ENCODE assay signal across 2 cellular contexts in the genomic region with DNA sequence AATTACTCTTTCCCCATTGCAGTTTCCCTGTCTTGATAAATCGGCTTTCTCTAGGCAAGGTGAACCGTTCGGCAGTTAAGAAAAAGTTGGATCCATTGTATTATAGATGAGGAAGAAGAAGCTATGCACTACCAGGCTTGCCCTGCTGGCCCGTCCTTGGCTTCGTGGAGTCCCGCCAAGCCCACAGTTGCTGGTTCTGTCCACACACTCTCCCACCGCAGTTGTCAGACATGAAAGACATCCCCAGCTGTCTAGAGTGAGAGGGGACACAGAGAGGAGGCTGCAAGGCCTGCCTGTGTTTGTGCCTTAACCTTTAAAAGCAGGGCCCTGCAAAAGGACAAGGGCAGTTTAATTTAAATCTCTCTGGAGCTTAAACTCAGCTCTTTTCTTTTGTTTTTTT.
TF ChIP-seq lines count a peak whose summit lies in the region.

No MANE protein-coding gene starts in this region.

TF ChIP-seq in GM23338, 12 proteins besides CTCF, POLR2A, EP300 and RAD21:
- no peak for TF ChIP-seq STAT1 (IDR thresholded peaks at IDR 0.05; ENCODE audit: unreplicated experiment)
- TF ChIP-seq ZNF114 (CRISPR knock-in tag; IDR thresholded peaks at IDR 0.05): no peak
- no peak for TF ChIP-seq EZH2 (IDR thresholded peaks at IDR 0.05; ENCODE audit: low read depth, unreplicated experiment)
- no peak for TF ChIP-seq ZNF331 (CRISPR knock-in tag; IDR thresholded peaks at IDR 0.05; ENCODE audit: low read depth)
- TF ChIP-seq POLR2AphosphoS5 (IDR thresholded peaks at IDR 0.05; ENCODE audit: low read depth): no peak
- TF ChIP-seq, protein P1, sequence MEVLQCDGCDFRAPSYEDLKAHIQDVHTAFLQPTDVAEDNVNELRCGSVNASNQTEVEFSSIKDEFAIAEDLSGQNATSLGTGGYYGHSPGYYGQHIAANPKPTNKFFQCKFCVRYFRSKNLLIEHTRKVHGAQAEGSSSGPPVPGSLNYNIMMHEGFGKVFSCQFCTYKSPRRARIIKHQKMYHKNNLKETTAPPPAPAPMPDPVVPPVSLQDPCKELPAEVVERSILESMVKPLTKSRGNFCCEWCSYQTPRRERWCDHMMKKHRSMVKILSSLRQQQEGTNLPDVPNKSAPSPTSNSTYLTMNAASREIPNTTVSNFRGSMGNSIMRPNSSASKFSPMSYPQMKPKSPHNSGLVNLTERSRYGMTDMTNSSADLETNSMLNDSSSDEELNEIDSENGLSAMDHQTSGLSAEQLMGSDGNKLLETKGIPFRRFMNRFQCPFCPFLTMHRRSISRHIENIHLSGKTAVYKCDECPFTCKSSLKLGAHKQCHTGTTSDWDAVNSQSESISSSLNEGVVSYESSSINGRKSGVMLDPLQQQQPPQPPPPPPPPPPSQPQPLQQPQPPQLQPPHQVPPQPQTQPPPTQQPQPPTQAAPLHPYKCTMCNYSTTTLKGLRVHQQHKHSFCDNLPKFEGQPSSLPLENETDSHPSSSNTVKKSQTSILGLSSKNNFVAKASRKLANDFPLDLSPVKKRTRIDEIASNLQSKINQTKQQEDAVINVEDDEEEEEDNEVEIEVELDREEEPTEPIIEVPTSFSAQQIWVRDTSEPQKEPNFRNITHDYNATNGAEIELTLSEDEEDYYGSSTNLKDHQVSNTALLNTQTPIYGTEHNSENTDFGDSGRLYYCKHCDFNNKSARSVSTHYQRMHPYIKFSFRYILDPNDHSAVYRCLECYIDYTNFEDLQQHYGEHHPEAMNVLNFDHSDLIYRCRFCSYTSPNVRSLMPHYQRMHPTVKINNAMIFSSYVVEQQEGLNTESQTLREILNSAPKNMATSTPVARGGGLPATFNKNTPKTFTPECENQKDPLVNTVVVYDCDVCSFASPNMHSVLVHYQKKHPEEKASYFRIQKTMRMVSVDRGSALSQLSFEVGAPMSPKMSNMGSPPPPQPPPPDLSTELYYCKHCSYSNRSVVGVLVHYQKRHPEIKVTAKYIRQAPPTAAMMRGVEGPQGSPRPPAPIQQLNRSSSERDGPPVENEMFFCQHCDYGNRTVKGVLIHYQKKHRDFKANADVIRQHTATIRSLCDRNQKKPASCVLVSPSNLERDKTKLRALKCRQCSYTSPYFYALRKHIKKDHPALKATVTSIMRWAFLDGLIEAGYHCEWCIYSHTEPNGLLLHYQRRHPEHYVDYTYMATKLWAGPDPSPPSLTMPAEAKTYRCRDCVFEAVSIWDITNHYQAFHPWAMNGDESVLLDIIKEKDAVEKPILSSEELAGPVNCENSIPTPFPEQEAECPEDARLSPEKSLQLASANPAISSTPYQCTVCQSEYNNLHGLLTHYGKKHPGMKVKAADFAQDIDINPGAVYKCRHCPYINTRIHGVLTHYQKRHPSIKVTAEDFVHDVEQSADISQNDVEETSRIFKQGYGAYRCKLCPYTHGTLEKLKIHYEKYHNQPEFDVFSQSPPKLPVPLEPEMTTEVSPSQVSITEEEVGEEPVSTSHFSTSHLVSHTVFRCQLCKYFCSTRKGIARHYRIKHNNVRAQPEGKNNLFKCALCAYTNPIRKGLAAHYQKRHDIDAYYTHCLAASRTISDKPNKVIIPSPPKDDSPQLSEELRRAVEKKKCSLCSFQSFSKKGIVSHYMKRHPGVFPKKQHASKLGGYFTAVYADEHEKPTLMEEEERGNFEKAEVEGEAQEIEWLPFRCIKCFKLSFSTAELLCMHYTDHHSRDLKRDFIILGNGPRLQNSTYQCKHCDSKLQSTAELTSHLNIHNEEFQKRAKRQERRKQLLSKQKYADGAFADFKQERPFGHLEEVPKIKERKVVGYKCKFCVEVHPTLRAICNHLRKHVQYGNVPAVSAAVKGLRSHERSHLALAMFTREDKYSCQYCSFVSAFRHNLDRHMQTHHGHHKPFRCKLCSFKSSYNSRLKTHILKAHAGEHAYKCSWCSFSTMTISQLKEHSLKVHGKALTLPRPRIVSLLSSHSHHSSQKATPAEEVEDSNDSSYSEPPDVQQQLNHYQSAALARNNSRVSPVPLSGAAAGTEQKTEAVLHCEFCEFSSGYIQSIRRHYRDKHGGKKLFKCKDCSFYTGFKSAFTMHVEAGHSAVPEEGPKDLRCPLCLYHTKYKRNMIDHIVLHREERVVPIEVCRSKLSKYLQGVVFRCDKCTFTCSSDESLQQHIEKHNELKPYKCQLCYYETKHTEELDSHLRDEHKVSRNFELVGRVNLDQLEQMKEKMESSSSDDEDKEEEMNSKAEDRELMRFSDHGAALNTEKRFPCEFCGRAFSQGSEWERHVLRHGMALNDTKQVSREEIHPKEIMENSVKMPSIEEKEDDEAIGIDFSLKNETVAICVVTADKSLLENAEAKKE (CRISPR knock-in tag; IDR thresholded peaks at IDR 0.05): no peak
- TF ChIP-seq NANOG (IDR thresholded peaks at IDR 0.05; ENCODE audit: borderline replicate concordance): no peak
- no peak for TF ChIP-seq CREB1 (CRISPR knock-in tag; IDR thresholded peaks at IDR 0.05; ENCODE audit: low read depth)
- TF ChIP-seq JUNB (IDR thresholded peaks at IDR 0.05; ENCODE audit: unreplicated experiment): no peak

TF ChIP-seq in GM12878, 131 proteins besides CTCF, POLR2A, EP300 and RAD21:
- TF ChIP-seq, protein P2, sequence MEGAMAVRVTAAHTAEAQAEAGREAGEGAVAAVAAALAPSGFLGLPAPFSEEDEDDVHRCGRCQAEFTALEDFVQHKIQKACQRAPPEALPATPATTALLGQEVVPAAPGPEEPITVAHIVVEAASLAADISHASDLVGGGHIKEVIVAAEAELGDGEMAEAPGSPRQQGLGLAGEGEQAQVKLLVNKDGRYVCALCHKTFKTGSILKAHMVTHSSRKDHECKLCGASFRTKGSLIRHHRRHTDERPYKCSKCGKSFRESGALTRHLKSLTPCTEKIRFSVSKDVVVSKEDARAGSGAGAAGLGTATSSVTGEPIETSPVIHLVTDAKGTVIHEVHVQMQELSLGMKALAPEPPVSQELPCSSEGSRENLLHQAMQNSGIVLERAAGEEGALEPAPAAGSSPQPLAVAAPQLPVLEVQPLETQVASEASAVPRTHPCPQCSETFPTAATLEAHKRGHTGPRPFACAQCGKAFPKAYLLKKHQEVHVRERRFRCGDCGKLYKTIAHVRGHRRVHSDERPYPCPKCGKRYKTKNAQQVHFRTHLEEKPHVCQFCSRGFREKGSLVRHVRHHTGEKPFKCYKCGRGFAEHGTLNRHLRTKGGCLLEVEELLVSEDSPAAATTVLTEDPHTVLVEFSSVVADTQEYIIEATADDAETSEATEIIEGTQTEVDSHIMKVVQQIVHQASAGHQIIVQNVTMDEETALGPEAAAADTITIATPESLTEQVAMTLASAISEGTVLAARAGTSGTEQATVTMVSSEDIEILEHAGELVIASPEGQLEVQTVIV (IDR thresholded peaks at IDR 0.05; ENCODE audit: borderline replicate concordance, partially characterized antibody): no peak
- TF ChIP-seq BACH1 (IDR thresholded peaks at IDR 0.05; ENCODE audit: borderline replicate concordance) (no peak), NFIC (IDR thresholded peaks at IDR 0.05; ENCODE audit: low read depth, low read length) (no peak), SMAD1 (IDR thresholded peaks at IDR 0.05; ENCODE audit: low read depth, partially characterized antibody) (no peak), HDAC2 (IDR thresholded peaks at IDR 0.05) (no peak)
- TF ChIP-seq, protein P3, sequence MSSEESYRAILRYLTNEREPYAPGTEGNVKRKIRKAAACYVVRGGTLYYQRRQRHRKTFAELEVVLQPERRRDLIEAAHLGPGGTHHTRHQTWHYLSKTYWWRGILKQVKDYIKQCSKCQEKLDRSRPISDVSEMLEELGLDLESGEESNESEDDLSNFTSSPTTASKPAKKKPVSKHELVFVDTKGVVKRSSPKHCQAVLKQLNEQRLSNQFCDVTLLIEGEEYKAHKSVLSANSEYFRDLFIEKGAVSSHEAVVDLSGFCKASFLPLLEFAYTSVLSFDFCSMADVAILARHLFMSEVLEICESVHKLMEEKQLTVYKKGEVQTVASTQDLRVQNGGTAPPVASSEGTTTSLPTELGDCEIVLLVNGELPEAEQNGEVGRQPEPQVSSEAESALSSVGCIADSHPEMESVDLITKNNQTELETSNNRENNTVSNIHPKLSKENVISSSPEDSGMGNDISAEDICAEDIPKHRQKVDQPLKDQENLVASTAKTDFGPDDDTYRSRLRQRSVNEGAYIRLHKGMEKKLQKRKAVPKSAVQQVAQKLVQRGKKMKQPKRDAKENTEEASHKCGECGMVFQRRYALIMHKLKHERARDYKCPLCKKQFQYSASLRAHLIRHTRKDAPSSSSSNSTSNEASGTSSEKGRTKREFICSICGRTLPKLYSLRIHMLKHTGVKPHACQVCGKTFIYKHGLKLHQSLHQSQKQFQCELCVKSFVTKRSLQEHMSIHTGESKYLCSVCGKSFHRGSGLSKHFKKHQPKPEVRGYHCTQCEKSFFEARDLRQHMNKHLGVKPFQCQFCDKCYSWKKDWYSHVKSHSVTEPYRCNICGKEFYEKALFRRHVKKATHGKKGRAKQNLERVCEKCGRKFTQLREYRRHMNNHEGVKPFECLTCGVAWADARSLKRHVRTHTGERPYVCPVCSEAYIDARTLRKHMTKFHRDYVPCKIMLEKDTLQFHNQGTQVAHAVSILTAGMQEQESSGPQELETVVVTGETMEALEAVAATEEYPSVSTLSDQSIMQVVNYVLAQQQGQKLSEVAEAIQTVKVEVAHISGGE (CRISPR knock-in tag; IDR thresholded peaks at IDR 0.05): no peak
